16 cellular contexts compared by ENCODE assay signal in the genomic region with DNA sequence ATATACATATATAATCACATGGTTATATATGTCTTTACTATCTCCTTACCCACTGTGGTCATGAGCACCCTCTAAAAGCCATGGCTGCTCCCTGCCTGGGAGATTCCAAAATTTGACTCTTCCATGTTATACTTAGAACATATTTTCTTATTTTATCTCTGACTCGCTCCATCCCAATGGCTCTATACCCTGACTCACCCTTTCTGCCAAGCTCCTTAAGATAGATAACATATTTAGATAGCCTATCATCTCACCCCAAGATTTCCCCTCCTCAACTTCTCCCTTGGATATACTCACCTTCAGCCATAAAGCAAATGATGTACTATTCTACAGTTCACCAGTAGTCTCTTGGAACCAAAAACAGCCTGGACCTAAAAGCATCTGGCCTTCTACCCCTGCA.
"Had no signal": no experiment of that assay in that cellular context is flagged by ENCODE, and none has a peak within 500 bp of the region (broad histone marks: within the 10 kb centered on the region; RNA-seq: fewer than 3 reads in every experiment).

No MANE protein-coding gene starts in this region.

- FAIRE-seq: frontal cortex had no signal

- H3K4me3 ChIP-seq: lower lobe of right lung, thoracic aorta had no signal

- H3K9me3 ChIP-seq: lower lobe of right lung, thoracic aorta had no signal

- H3K27ac ChIP-seq: lower lobe of right lung had no signal

- H3K36me3 ChIP-seq: lower lobe of right lung, thoracic aorta had no signal

- ATAC-seq: activated CD8-positive, alpha-beta T cell treated with anti-CD3 and anti-CD28 coated beads, Interleukin-2, amount 10 ng/mL, durations not matched to agents 7 days and 5 days; effector memory CD8-positive, alpha-beta T cell; left colon; lower lobe of right lung; naive thymus-derived CD4-positive, alpha-beta T cell had no signal

- DNase-seq: activated CD4-positive, alpha-beta T cell treated with anti-CD3 and anti-CD28 coated beads, Interleukin-2, amount 10 ng/mL, durations not matched to agents 24 days and 14 days; activated CD4-positive, CD25-positive, alpha-beta regulatory T cell; activated CD8-positive, alpha-beta memory T cell treated with anti-CD3 and anti-CD28 coated beads, Interleukin-2, amount 50 U/mL, for 4 hours; activated CD8-positive, alpha-beta T cell treated with anti-CD3 and anti-CD28 coated beads, Interleukin-2, amount 10 ng/mL, durations not matched to agents 7 days and 5 days; activated naive CD8-positive, alpha-beta T cell treated with anti-CD3 and anti-CD28 coated beads for 36 hours; anterior cingulate cortex; dermis blood vessel endothelial cell; effector memory CD8-positive, alpha-beta T cell; head of caudate nucleus; left colon; lower lobe of right lung; naive thymus-derived CD4-positive, alpha-beta T cell; stimulated activated CD4-positive, alpha-beta T cell treated with anti-CD3 and anti-CD28 coated beads, Interleukin-12 subunit alpha, Interleukin-12 subunit beta, amount 100 ng/mL, for 4 hours; stimulated activated CD4-positive, alpha-beta T cell treated with anti-CD3 and anti-CD28 coated beads, Interleukin-2, amount 100 ng/mL, for 24 hours had no signal
